In the genomic region with DNA sequence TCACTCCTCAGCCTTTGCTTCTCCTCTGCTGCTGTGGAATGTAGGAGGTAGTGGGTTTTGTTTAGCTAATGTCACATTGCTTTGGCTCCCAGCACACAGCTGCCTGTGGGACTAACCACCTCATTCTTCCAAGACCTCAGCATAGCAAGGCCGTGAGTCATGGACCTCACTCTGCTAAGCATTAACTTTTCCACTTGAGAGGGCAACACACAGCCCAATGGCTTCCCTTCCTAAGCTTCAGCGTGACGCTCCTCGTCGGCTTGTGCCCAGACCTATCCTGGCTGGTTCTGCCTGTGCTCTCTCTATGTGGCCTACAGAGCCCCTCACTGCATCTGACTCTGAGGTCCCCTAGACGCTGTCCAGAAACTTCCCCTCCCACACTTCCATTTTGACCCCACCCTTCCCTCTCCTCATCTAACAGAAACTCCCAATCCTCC, we compare ENCODE assay signal across 8 cellular contexts. TPM values are rescaled to one million over a fixed set of nuclear protein-coding genes. Genes with fewer than 3 reads are reported as not detected.
DNase-seq lines count a peak whose midpoint lies in the region; ATAC-seq and TF ChIP-seq lines count a peak whose summit lies in the region.

No MANE protein-coding gene starts in this region.

- H4K8ac ChIP-seq in mesenchymal stem cell (ENCODE audit: low read length), result no peak overlapping the region

- H2AK5ac ChIP-seq in mesenchymal stem cell (ENCODE audit: low read length, severe bottlenecking), result no peak overlapping the region

- no peak overlapping the region for H3K4ac ChIP-seq in mesenchymal stem cell (ENCODE audit: low read depth in 1 of 2, low read length in 2 of 2)

- H4K91ac ChIP-seq in mesenchymal stem cell (ENCODE audit: low read length), result peak overlapping the region; percentile 34

- peaks cover 36% of the 10 kb centered on the region for H3K4me1 Mint-ChIP-seq in dendritic cell treated with granulocyte-macrophage colony-stimulating factor and Interleukin-4, amounts not matched to agents 40 ng/mL and 50 ng/mL, for 4 days (ENCODE audit: low read depth)
- H3K4me1 Mint-ChIP-seq in CD8-positive, alpha-beta T cell (ENCODE audit: low read depth), result peaks cover 4% of the 10 kb centered on the region

- no peaks in the 10 kb centered on the region for H3K27me3 ChIP-seq in HUES64 (ENCODE audit: insufficient read depth, low read length)
- H3K27me3 ChIP-seq in mesenchymal stem cell (ENCODE audit: control insufficient read depth in 1 of 2, insufficient read depth in 1 of 2, low read length in 2 of 2), result no peaks in the 10 kb centered on the region
- H3K27me3 ChIP-seq in aorta (ENCODE audit: control insufficient read depth in 1 of 2, insufficient read depth in 2 of 2, low read length in 1 of 2), result no peaks in the 10 kb centered on the region
- no peaks in the 10 kb centered on the region for H3K27me3 ChIP-seq in CD8-positive, alpha-beta T cell (ENCODE audit: insufficient read depth, low read length)

- no peak overlapping the region for H3K4me3 Mint-ChIP-seq in dendritic cell treated with granulocyte-macrophage colony-stimulating factor and Interleukin-4, amounts not matched to agents 40 ng/mL and 50 ng/mL, for 4 days
- no peak overlapping the region for H3K4me3 Mint-ChIP-seq in CD8-positive, alpha-beta T cell

- H3K4me3 ChIP-seq in HUES64 (ENCODE audit: low read length) (no peak overlapping the region), mesenchymal stem cell (ENCODE audit: insufficient read depth in 1 of 2, low read depth in 1 of 2, low read length in 2 of 2) (peak overlapping the region in 1 of 2 experiments; percentile 17), aorta (ENCODE audit: low read length in 2 of 2) (no peak overlapping the region)
- no peak overlapping the region for H3K4me3 ChIP-seq in CD8-positive, alpha-beta T cell (ENCODE audit: low read depth, low read length)

- intact Hi-C loops in dendritic cell treated with granulocyte-macrophage colony-stimulating factor and Interleukin-4, amounts not matched to agents 40 ng/mL and 50 ng/mL, for 4 days (cut with micrococcal nuclease), result no loop called here
- intact Hi-C loops in aorta (cut with DNase I), result loop anchor here in 1 of 2 donors (2.0 kb wide), 1 partner anchor 14 kb away; no protein-coding TSS in a partner anchor
- intact Hi-C loops in CD8-positive, alpha-beta T cell (cut with DNase I, micrococcal nuclease), result no loop called here

- H2BK120ac ChIP-seq in mesenchymal stem cell (ENCODE audit: low read depth, low read length), result peak overlapping the region; percentile 86

- H3K36me3 Mint-ChIP-seq in dendritic cell treated with granulocyte-macrophage colony-stimulating factor and Interleukin-4, amounts not matched to agents 40 ng/mL and 50 ng/mL, for 4 days (ENCODE audit: low read depth), result peaks cover 32% of the 10 kb centered on the region
- H3K36me3 Mint-ChIP-seq in CD8-positive, alpha-beta T cell, result no peaks in the 10 kb centered on the region

- ATAC-seq in aorta (ENCODE audit: low FRiP score) (peak; percentile 92), HG03175 (IDR thresholded peaks at IDR 0.05; ENCODE audit: unreplicated experiment) (no peak)
- no peak for ATAC-seq in CD8-positive, alpha-beta T cell

- no peaks in the 10 kb centered on the region for H3K27me3 Mint-ChIP-seq in dendritic cell treated with granulocyte-macrophage colony-stimulating factor and Interleukin-4, amounts not matched to agents 40 ng/mL and 50 ng/mL, for 4 days
- peaks cover 4% of the 10 kb centered on the region for H3K27me3 Mint-ChIP-seq in CD8-positive, alpha-beta T cell (ENCODE audit: low read depth)

- H3K9ac ChIP-seq in HUES64 (ENCODE audit: low read depth, low read length), result peak overlapping the region; percentile 22; the same call in 1 of the 2 replicates
- peak overlapping the region; percentile 83 for H3K9ac ChIP-seq in mesenchymal stem cell (ENCODE audit: low read length)

- no peak overlapping the region for H3K4me2 ChIP-seq in mesenchymal stem cell (ENCODE audit: low read length, poor library complexity, severe bottlenecking)

- H3K9me3 ChIP-seq in HUES64 (ENCODE audit: insufficient read depth, low read depth, low read length) (no peaks in the 10 kb centered on the region), mesenchymal stem cell (ENCODE audit: control insufficient read depth, low read length) (no peaks in the 10 kb centered on the region), aorta (ENCODE audit: control insufficient read depth, low read length) (no peaks in the 10 kb centered on the region)
- H3K9me3 ChIP-seq in CD8-positive, alpha-beta T cell (ENCODE audit: low read length), result no peaks in the 10 kb centered on the region

- no peak overlapping the region for H3K23ac ChIP-seq in mesenchymal stem cell (ENCODE audit: low read length in 2 of 2)

- H3K36me3 ChIP-seq in HUES64 (ENCODE audit: insufficient read depth, low read length), result no peaks in the 10 kb centered on the region
- H3K36me3 ChIP-seq in mesenchymal stem cell (ENCODE audit: control insufficient read depth in 1 of 2, insufficient read depth in 2 of 2, low read depth in 1 of 2, low read length in 2 of 2), result peaks cover 29 to 43% of the 10 kb centered on the region in 2 experiments
- peaks cover 0 to 4% of the 10 kb centered on the region in 2 donors for H3K36me3 ChIP-seq in aorta (ENCODE audit: control insufficient read depth in 1 of 2, insufficient read depth in 2 of 2, low read length in 1 of 2)
- no peaks in the 10 kb centered on the region for H3K36me3 ChIP-seq in CD8-positive, alpha-beta T cell (ENCODE audit: insufficient read depth, low read length)

- DNase-seq in 8988T (peak; percentile 46), mesenchymal stem cell (peak; percentile 100), aorta (peak; percentile 91 to 92)
- no peak for DNase-seq in effector CD8-positive, alpha-beta T cell (lab: John Stamatoyannopoulos, UW)
- no peak for DNase-seq in CD8-positive, alpha-beta T cell

- POLR2A ChIA-PET in CD8-positive, alpha-beta T cell (lab: Charles Lee), result no interaction called here

- peak overlapping the region; percentile 11 to 55 for H3K18ac ChIP-seq in mesenchymal stem cell (ENCODE audit: low read depth in 1 of 2, low read length in 2 of 2)

- H2BK5ac ChIP-seq in mesenchymal stem cell (ENCODE audit: low read depth, low read length, poor library complexity, severe bottlenecking), result no peak overlapping the region

- 42% methylated on average over 6 of the region's 6 CpGs for WGBS in HUES64
- WGBS in mesenchymal stem cell, result under 1% methylated on average over 5 of the region's 6 CpGs
- 4 to 5% methylated on average over 6 of the region's 6 CpGs for WGBS in aorta, 2 donors

- TF ChIP-seq CTCF in CD8-positive, alpha-beta T cell (IDR thresholded peaks at IDR 0.05), result no peak

- CTCF ChIA-PET in CD8-positive, alpha-beta T cell (lab: Charles Lee), result interaction anchor here (1.9 kb wide), 1 partner anchor 82 kb away, joined by 7 read pairs; no protein-coding TSS in a partner anchor

- H3K27ac Mint-ChIP-seq in dendritic cell treated with granulocyte-macrophage colony-stimulating factor and Interleukin-4, amounts not matched to agents 40 ng/mL and 50 ng/mL, for 4 days, result peak overlapping the region; percentile 30
- H3K27ac Mint-ChIP-seq in CD8-positive, alpha-beta T cell, result no peak overlapping the region

- no peaks in the 10 kb centered on the region for H3K79me1 ChIP-seq in mesenchymal stem cell (replicated peaks; ENCODE audit: low read length, poor library complexity, severe bottlenecking)

- no peak overlapping the region for H2BK15ac ChIP-seq in mesenchymal stem cell (ENCODE audit: low read depth, poor library complexity, severe bottlenecking)

- H3K14ac ChIP-seq in mesenchymal stem cell (ENCODE audit: low read length in 2 of 2), result no peak overlapping the region

- no peak overlapping the region for H2AFZ ChIP-seq in mesenchymal stem cell (ENCODE audit: low read depth, low read length)

- peak overlapping the region; percentile 72 for H3K27ac ChIP-seq in HUES64 (ENCODE audit: low read depth, low read length)
- H3K27ac ChIP-seq in mesenchymal stem cell (ENCODE audit: low read length, poor library complexity, severe bottlenecking), result peak overlapping the region; percentile 98
- peak overlapping the region; percentile 87 to 96 for H3K27ac ChIP-seq in aorta (ENCODE audit: low read depth in 1 of 2, low read length in 2 of 2)
- H3K27ac ChIP-seq in CD8-positive, alpha-beta T cell (ENCODE audit: low read depth, low read length), result no peak overlapping the region

- H2BK12ac ChIP-seq in mesenchymal stem cell (ENCODE audit: low read length in 2 of 2), result no peak overlapping the region

- H3K4me1 ChIP-seq in HUES64 (ENCODE audit: insufficient read depth, low read length) (peaks cover 15% of the 10 kb centered on the region; the same call in 1 of the 2 replicates), mesenchymal stem cell (ENCODE audit: control insufficient read depth, insufficient read depth, low read depth, low read length) (peaks cover 24% of the 10 kb centered on the region), aorta (ENCODE audit: control insufficient read depth in 1 of 2, insufficient read depth in 2 of 2, low read length in 2 of 2) (peaks cover 0 to 6% of the 10 kb centered on the region in 2 donors)
- H3K4me1 ChIP-seq in CD8-positive, alpha-beta T cell (ENCODE audit: insufficient read depth, low read length), result no peaks in the 10 kb centered on the region

- H3K9me3 Mint-ChIP-seq in dendritic cell treated with granulocyte-macrophage colony-stimulating factor and Interleukin-4, amounts not matched to agents 40 ng/mL and 50 ng/mL, for 4 days, result no peaks in the 10 kb centered on the region
- no peaks in the 10 kb centered on the region for H3K9me3 Mint-ChIP-seq in CD8-positive, alpha-beta T cell

RNA-seq across cellular contexts. Expression of a gene that starts 23.3 kb away (rescaled TPM):
- 2.8 TPM for polyA plus RNA-seq in HUES64 (2013, experiment 1 of 2)
- polyA plus RNA-seq in HUES64 (2013, experiment 2 of 2), result 3.5 TPM
- 151 TPM for polyA plus RNA-seq in mesenchymal stem cell (2013, experiment 1 of 2)
- polyA plus RNA-seq in mesenchymal stem cell (2013, experiment 2 of 2), result 144 TPM
- 100 to 1,000 TPM; 226 to 242 TPM for total RNA-seq in aorta
- polyA plus RNA-seq in aorta, result 10 to 100 TPM; 13.4 to 26.4 TPM
- total RNA-seq in CD8-positive, alpha-beta T cell, result not detected

RNA-seq across cellular contexts. Expression of a gene that starts 37.6 kb away (rescaled TPM):
- 19.7 TPM for polyA plus RNA-seq in HUES64 (2013, experiment 1 of 2)
- 25.0 TPM for polyA plus RNA-seq in HUES64 (2013, experiment 2 of 2)
- 8.3 TPM for polyA plus RNA-seq in mesenchymal stem cell (2013, experiment 1 of 2)
- 8.3 TPM for polyA plus RNA-seq in mesenchymal stem cell (2013, experiment 2 of 2)
- total RNA-seq in aorta, result 1 to 10 TPM in 1 of 2 donors, under 1 TPM in 1; 0.55 to 1.4 TPM
- 1 to 10 TPM in 1 of 2 donors, under 1 TPM in 1; 0.43 to 2.8 TPM for polyA plus RNA-seq in aorta
- total RNA-seq in CD8-positive, alpha-beta T cell, result under 1 TPM in 1 of 2 experiments, not detected in 1; 0.16 TPM

Comparison
In these comparisons a context has a peak if more than half of its experiments do, and no peak if none do; other contexts are left out.
1. DNase-seq: peak in 8988T (single experiment), mesenchymal stem cell (single experiment) and aorta (2 of 2); none in effector CD8-positive, alpha-beta T cell (single experiment) and CD8-positive, alpha-beta T cell (0 of 7).
2. RNA of a gene that starts 23.3 kb away (total RNA-seq): 226 to 242 TPM in aorta; not detected in CD8-positive, alpha-beta T cell; every median in the first group is over 100 times any median in the second.